8 cellular contexts compared by ENCODE assay signal in the genomic region with DNA sequence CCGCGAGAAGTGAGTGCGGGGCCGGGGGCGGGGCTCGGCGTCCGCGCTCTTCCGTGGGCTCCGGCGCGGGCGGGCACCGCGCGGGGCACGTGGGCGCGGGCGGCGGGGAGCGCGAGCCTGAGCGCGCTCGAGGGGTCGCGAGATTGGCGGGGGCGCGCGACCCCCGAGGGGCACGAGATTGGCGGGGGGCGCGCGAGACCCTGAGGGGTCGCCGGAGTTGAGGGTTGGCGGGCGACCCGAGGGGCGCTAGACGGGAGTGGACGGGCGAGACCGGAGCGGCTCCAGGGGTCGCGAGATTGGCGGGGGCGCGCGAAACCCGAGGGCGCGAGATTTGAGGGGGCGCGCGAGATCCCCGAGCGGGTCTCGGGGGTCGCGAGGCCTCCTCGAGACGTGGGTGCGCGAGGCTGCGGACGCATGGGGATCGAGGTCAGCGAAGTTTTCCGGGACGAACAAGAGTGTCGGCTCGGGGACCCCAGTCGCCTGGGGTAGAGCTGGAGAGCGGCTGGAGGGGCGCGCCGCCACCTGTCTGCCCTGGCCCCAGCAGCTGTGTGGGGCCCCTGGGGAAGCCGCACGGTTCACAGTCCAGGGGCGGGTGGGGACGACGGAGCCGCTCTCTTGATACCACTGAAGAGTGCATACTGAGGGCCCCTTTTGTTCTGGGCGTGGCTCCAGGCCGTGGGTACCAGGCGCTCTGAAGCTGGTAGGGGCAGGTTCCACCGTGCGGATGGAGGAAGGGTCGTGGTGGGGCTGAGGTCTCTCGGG. TPM values are rescaled to one million over a fixed set of nuclear protein-coding genes. Genes with fewer than 3 reads are reported as not detected.
DNase-seq lines count a peak whose midpoint lies in the region; ATAC-seq and TF ChIP-seq lines count a peak whose summit lies in the region.

No MANE protein-coding gene starts in this region.

- ATAC-seq in HG03342 (IDR thresholded peaks at IDR 0.05; ENCODE audit: unreplicated experiment) = peak; percentile 4
- ATAC-seq in WTC11 = no peak
- ATAC-seq in HG03135 (IDR thresholded peaks at IDR 0.05; ENCODE audit: unreplicated experiment) = no peak
- no peak for ATAC-seq in HG03378 (IDR thresholded peaks at IDR 0.05; ENCODE audit: unreplicated experiment)

- POLR2A ChIA-PET in WTC11 (lab: Charles Lee) = interaction anchor here (1.5 to 3.0 kb wide), 2 partner anchors 8 to 15 kb away, joined by 6 to 12 read pairs; no protein-coding TSS in a partner anchor

- peaks cover 33% of the 10 kb centered on the region for H3K4me1 Mint-ChIP-seq in WTC11

- peaks cover 55% of the 10 kb centered on the region for H3K79me2 ChIP-seq in DOHH2 (ENCODE audit: control insufficient read depth, low read length)

- H3K9me3 Mint-ChIP-seq in WTC11 = no peaks in the 10 kb centered on the region

- peaks cover 32% of the 10 kb centered on the region for H3K27me3 Mint-ChIP-seq in WTC11 (ENCODE audit: low read depth)

- H3K27ac Mint-ChIP-seq in WTC11 = no peak overlapping the region

- H3K36me3 Mint-ChIP-seq in WTC11 = no peaks in the 10 kb centered on the region

- no peaks in the 10 kb centered on the region for H3K9me2 ChIP-seq in DOHH2 (replicated peaks; ENCODE audit: control insufficient read depth, low read length)

- peaks cover 34% of the 10 kb centered on the region for H3F3A ChIP-seq in DOHH2 (ENCODE audit: control insufficient read depth, insufficient read depth)

- no peak for DNase-seq in WTC11 (ENCODE audit: low spot score)
- no peak for DNase-seq in epithelial cell of esophagus (ENCODE audit: low read depth)
- no peak for DNase-seq in cerebellar cortex (ENCODE audit: low spot score)

- peaks cover 17% of the 10 kb centered on the region; the same call in 1 of the 2 replicates for H4K20me1 ChIP-seq in DOHH2 (ENCODE audit: control insufficient read depth, insufficient read depth, low read depth, low read length)

- H3K4me3 ChIP-seq in DOHH2 (ENCODE audit: low read length) (peak overlapping the region; percentile 90), epithelial cell of esophagus (ENCODE audit: low read length) (peak overlapping the region; percentile 54), neutrophil (ENCODE audit: low read depth in 1 of 2, low read length in 1 of 2) (peak overlapping the region; percentile 59 to 63)

- H3K4me2 ChIP-seq in DOHH2 (ENCODE audit: low read length) = peak overlapping the region; percentile 79

- H3K36me3 ChIP-seq in DOHH2 (ENCODE audit: control insufficient read depth, low read length) = peaks cover 29% of the 10 kb centered on the region
- no peaks in the 10 kb centered on the region for H3K36me3 ChIP-seq in neutrophil

- peak overlapping the region; percentile 72 for H3K4me3 Mint-ChIP-seq in WTC11

- CTCF ChIA-PET in WTC11 (lab: Charles Lee) = interaction anchor here (0.8 to 9.7 kb wide), 20 partner anchors 9 to 307 kb away, joined by 3 to 94 read pairs (median 5); a partner anchor contains a TSS

- H3K27me3 ChIP-seq in DOHH2 (ENCODE audit: control insufficient read depth, low read length) (no peaks in the 10 kb centered on the region), neutrophil (peaks cover 74% of the 10 kb centered on the region)

- TF ChIP-seq CTCF in DOHH2 (IDR thresholded peaks at IDR 0.05; ENCODE audit: low read depth, low read length, poor library complexity, severe bottlenecking) = no peak
- no peak for TF ChIP-seq CTCF in WTC11 (IDR thresholded peaks at IDR 0.05)
- no peak for TF ChIP-seq CTCF in epithelial cell of esophagus (IDR thresholded peaks at IDR 0.05; ENCODE audit: insufficient read depth, low read depth, low read length, missing control alignments)
- TF ChIP-seq CTCF in neutrophil (IDR thresholded peaks at IDR 0.05) = no peak

- H3K27ac ChIP-seq in DOHH2 (ENCODE audit: low read depth, low read length) (peak overlapping the region; percentile 87), neutrophil (no peak overlapping the region)

- H3K9me3 ChIP-seq in DOHH2 (ENCODE audit: control insufficient read depth, insufficient read depth, low read length) (no peaks in the 10 kb centered on the region), neutrophil (no peaks in the 10 kb centered on the region)

- H3K4me1 ChIP-seq in DOHH2 (ENCODE audit: control insufficient read depth, low read length) = peaks cover 86% of the 10 kb centered on the region
- H3K4me1 ChIP-seq in neutrophil (ENCODE audit: control insufficient read depth in 1 of 2, insufficient read depth in 1 of 2, low read depth in 1 of 2, low read length in 1 of 2) = peaks cover 47 to 50% of the 10 kb centered on the region in 2 experiments

TF ChIP-seq in WTC11, 78 proteins besides CTCF, POLR2A, EP300 and RAD21:
- peak; percentile 30; the same call in 1 of the 2 replicates for TF ChIP-seq KAT7 (CRISPR knock-in tag; IDR thresholded peaks at IDR 0.05; ENCODE audit: borderline replicate concordance)
- TF ChIP-seq, protein P1, sequence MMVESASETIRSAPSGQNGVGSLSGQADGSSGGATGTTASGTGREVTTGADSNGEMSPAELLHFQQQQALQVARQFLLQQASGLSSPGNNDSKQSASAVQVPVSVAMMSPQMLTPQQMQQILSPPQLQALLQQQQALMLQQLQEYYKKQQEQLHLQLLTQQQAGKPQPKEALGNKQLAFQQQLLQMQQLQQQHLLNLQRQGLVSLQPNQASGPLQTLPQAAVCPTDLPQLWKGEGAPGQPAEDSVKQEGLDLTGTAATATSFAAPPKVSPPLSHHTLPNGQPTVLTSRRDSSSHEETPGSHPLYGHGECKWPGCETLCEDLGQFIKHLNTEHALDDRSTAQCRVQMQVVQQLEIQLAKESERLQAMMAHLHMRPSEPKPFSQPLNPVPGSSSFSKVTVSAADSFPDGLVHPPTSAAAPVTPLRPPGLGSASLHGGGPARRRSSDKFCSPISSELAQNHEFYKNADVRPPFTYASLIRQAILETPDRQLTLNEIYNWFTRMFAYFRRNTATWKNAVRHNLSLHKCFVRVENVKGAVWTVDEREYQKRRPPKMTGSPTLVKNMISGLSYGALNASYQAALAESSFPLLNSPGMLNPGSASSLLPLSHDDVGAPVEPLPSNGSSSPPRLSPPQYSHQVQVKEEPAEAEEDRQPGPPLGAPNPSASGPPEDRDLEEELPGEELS (CRISPR knock-in tag; IDR thresholded peaks at IDR 0.05) = no peak
- TF ChIP-seq, protein P2, sequence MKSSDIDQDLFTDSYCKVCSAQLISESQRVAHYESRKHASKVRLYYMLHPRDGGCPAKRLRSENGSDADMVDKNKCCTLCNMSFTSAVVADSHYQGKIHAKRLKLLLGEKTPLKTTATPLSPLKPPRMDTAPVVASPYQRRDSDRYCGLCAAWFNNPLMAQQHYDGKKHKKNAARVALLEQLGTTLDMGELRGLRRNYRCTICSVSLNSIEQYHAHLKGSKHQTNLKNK (CRISPR knock-in tag; IDR thresholded peaks at IDR 0.05) = no peak
- TF ChIP-seq SMAD4 (CRISPR knock-in tag; IDR thresholded peaks at IDR 0.05) = no peak
- TF ChIP-seq GABPB1 (CRISPR knock-in tag; IDR thresholded peaks at IDR 0.05) = peak; percentile 28; the same call in 1 of the 2 replicates
- TF ChIP-seq ETV6 (CRISPR knock-in tag; IDR thresholded peaks at IDR 0.05) = 0 out of 2 replicates have a peak, but pooled peaks have one; percentile 26
- TF ChIP-seq, protein P3, sequence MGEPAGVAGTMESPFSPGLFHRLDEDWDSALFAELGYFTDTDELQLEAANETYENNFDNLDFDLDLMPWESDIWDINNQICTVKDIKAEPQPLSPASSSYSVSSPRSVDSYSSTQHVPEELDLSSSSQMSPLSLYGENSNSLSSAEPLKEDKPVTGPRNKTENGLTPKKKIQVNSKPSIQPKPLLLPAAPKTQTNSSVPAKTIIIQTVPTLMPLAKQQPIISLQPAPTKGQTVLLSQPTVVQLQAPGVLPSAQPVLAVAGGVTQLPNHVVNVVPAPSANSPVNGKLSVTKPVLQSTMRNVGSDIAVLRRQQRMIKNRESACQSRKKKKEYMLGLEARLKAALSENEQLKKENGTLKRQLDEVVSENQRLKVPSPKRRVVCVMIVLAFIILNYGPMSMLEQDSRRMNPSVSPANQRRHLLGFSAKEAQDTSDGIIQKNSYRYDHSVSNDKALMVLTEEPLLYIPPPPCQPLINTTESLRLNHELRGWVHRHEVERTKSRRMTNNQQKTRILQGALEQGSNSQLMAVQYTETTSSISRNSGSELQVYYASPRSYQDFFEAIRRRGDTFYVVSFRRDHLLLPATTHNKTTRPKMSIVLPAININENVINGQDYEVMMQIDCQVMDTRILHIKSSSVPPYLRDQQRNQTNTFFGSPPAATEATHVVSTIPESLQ (CRISPR knock-in tag; IDR thresholded peaks at IDR 0.05) = no peak
TF ChIP-seq in WTC11: peak in this region for 3.

RNA-seq across cellular contexts. Expression of a gene that starts 0.7 kb away (rescaled TPM):
- 44.5 to 51.2 TPM (median 47.4 TPM) in 3 replicates for total RNA-seq in WTC11 (2021)

RNA-seq across cellular contexts. Expression of a gene that starts 18.1 kb away (rescaled TPM):
- 236 to 310 TPM (median 307 TPM) in 3 replicates for total RNA-seq in WTC11 (2021)

RNA-seq across cellular contexts. Expression of a gene that starts 22.5 kb away (rescaled TPM):
- total RNA-seq in WTC11 (2021) = 0.07 to 0.31 TPM (median 0.18 TPM) in 3 replicates

RNA-seq across cellular contexts. Expression of a gene that starts 33.9 kb away (rescaled TPM):
- total RNA-seq in WTC11 (2021) = 18.3 to 27.3 TPM (median 19.1 TPM) in 3 replicates
